ENCODE assay signal across 8 cellular contexts in genomic region chr17:28901866-28902818, GRCh38. TPM values are rescaled to one million over a fixed set of nuclear protein-coding genes. Genes with fewer than 3 reads are reported as not detected.
DNase-seq lines count a peak whose midpoint lies in the region; ATAC-seq and TF ChIP-seq lines count a peak whose summit lies in the region.

No MANE protein-coding gene starts in this region.

- peak; percentile 90 for DNase-seq in D341Med (ENCODE audit: low spot score)
- DNase-seq in Karpas-422 = peak; percentile 86
- DNase-seq in SK-N-SH = peak; percentile 83
- DNase-seq in ascending aorta (ENCODE audit: low spot score in 2 of 2) = peak in 1 of 2 donors; percentile 67
- DNase-seq in smooth muscle cell (lab: John Stamatoyannopoulos, UW; ENCODE audit: unreplicated experiment) = no peak
- DNase-seq in H4 (ENCODE audit: low spot score) = no peak

- peaks cover 40% of the 10 kb centered on the region for H3F3A ChIP-seq in SK-N-SH (replicated peaks; ENCODE audit: insufficient read depth)
- H3F3A ChIP-seq in smooth muscle cell (ENCODE audit: low read depth) = peaks cover 20% of the 10 kb centered on the region

- H3K9me2 ChIP-seq in Karpas-422 (replicated peaks; ENCODE audit: insufficient read depth, low read length) = no peaks in the 10 kb centered on the region
- H3K9me2 ChIP-seq in SK-N-SH = no peaks in the 10 kb centered on the region

- no peak for TF ChIP-seq EP300 in SK-N-SH (IDR thresholded peaks at IDR 0.05; ENCODE audit: borderline replicate concordance in 1 of 2, low read depth in 1 of 2, low read length in 1 of 2)

- no peak for TF ChIP-seq CTCF in SK-N-SH (IDR thresholded peaks at IDR 0.05)
- TF ChIP-seq CTCF in ascending aorta (IDR thresholded peaks at IDR 0.05) = no peak
- TF ChIP-seq CTCF in smooth muscle cell (IDR thresholded peaks at IDR 0.05; ENCODE audit: borderline replicate concordance, insufficient read depth, poor library complexity, severe bottlenecking) = no peak

- H3K79me2 ChIP-seq in Karpas-422 (ENCODE audit: low read length) = peaks cover 26% of the 10 kb centered on the region
- H3K79me2 ChIP-seq in SK-N-SH (ENCODE audit: insufficient read depth) = peaks cover 24% of the 10 kb centered on the region
- no peaks in the 10 kb centered on the region for H3K79me2 ChIP-seq in smooth muscle cell (ENCODE audit: low read depth)

- CTCF ChIA-PET in SK-N-SH (lab: Yijun Ruan, JAX) = interaction anchor here (0.6 to 9.0 kb wide), 33 partner anchors 10 to 485 kb away, joined by 3 to 95 read pairs (median 4); partner anchors contain the start of genes ERAL1, NEK8, PROCA1 and RPL23A

- H3K9ac ChIP-seq in Karpas-422 (ENCODE audit: low read length) (peak overlapping the region; percentile 93), SK-N-SH (peak overlapping the region; percentile 73), smooth muscle cell (ENCODE audit: low read depth) (peak overlapping the region; percentile 48)

- H3K27ac ChIP-seq in Karpas-422 (ENCODE audit: low read length) (peak overlapping the region; percentile 49), SK-N-SH (ENCODE audit: low read depth in 2 of 2, low read length in 1 of 2) (peak overlapping the region; percentile 53 to 79), ascending aorta (peak overlapping the region; percentile 76 to 83), smooth muscle cell (ENCODE audit: low read depth) (no peak overlapping the region)

- intact Hi-C loops in ascending aorta (cut with DNase I) = loop anchor here (2.0 kb wide), 1 partner anchor 47 kb away; no protein-coding TSS in a partner anchor

- H3K27me3 ChIP-seq in Karpas-422 (ENCODE audit: low read length) = no peaks in the 10 kb centered on the region
- H3K27me3 ChIP-seq in SK-N-SH (ENCODE audit: insufficient read depth) = no peaks in the 10 kb centered on the region
- no peaks in the 10 kb centered on the region for H3K27me3 ChIP-seq in ascending aorta
- H3K27me3 ChIP-seq in smooth muscle cell (ENCODE audit: low read depth) = no peaks in the 10 kb centered on the region

- peaks cover 32% of the 10 kb centered on the region for H3K4me1 ChIP-seq in Karpas-422 (ENCODE audit: low read length)
- H3K4me1 ChIP-seq in SK-N-SH (ENCODE audit: control insufficient read depth in 1 of 2, insufficient read depth in 2 of 2, low read depth in 1 of 2, low read length in 1 of 2) = peaks cover 6 to 18% of the 10 kb centered on the region in 2 experiments; a peak in 2 of 4 replicates
- H3K4me1 ChIP-seq in ascending aorta = peaks cover 0 to 17% of the 10 kb centered on the region in 2 donors
- H3K4me1 ChIP-seq in smooth muscle cell (ENCODE audit: low read depth) = peaks cover 5% of the 10 kb centered on the region

- ATAC-seq in GM21619 (IDR thresholded peaks at IDR 0.05; ENCODE audit: unreplicated experiment) = peak; percentile 26

- H3K4me3 ChIP-seq in Karpas-422 (ENCODE audit: low read length) (peak overlapping the region; percentile 79), SK-N-SH (ENCODE audit: low read depth in 2 of 2, low read length in 1 of 2) (peak overlapping the region; percentile 71 to 75), ascending aorta (peak overlapping the region; percentile 92), iPS-18c (ENCODE audit: insufficient read depth, low read depth, low read length) (peak overlapping the region; percentile 78), smooth muscle cell (peak overlapping the region; percentile 81)

- H3K36me3 ChIP-seq in Karpas-422 (ENCODE audit: insufficient read depth, low read length) = peaks cover 8% of the 10 kb centered on the region; the same call in 1 of the 2 replicates
- H3K36me3 ChIP-seq in SK-N-SH (replicated peaks in 1 of 2; ENCODE audit: control insufficient read depth in 1 of 2, insufficient read depth in 2 of 2, low read length in 1 of 2) = peaks cover 7 to 15% of the 10 kb centered on the region in 2 experiments
- peaks cover 15 to 18% of the 10 kb centered on the region in 2 donors for H3K36me3 ChIP-seq in ascending aorta
- no peaks in the 10 kb centered on the region for H3K36me3 ChIP-seq in smooth muscle cell (ENCODE audit: low read depth)

- no peak for TF ChIP-seq RAD21 in SK-N-SH (IDR thresholded peaks at IDR 0.05; ENCODE audit: low read length)

- H2AFZ ChIP-seq in Karpas-422 (ENCODE audit: low read length) (peak overlapping the region; percentile 4; the same call in 1 of the 2 replicates), SK-N-SH (ENCODE audit: low read depth) (peak overlapping the region; percentile 95), smooth muscle cell (ENCODE audit: low read depth) (peak overlapping the region; percentile 50)

- WGBS in SK-N-SH (ENCODE audit: low lambda C conversion rate) = 10% methylated on average over 31 of the region's 62 CpGs
- 4% methylated on average over 58 of the region's 62 CpGs for WGBS in smooth muscle cell (ENCODE audit: low lambda C conversion rate)

- POLR2A ChIA-PET in SK-N-SH (lab: Yijun Ruan, JAX) = interaction anchor here (0.9 to 1.0 kb wide), 2 partner anchors 138 to 174 kb away, joined by 3 read pairs; no protein-coding TSS in a partner anchor

- H3K4me2 ChIP-seq in Karpas-422 (ENCODE audit: low read depth, low read length, poor library complexity, severe bottlenecking) (peak overlapping the region; percentile 73), SK-N-SH (peak overlapping the region; percentile 98), smooth muscle cell (peak overlapping the region; percentile 97)

- H3K9me3 ChIP-seq in Karpas-422 (ENCODE audit: low read length) = no peaks in the 10 kb centered on the region
- no peaks in the 10 kb centered on the region for H3K9me3 ChIP-seq in SK-N-SH
- H3K9me3 ChIP-seq in ascending aorta = no peaks in the 10 kb centered on the region
- no peaks in the 10 kb centered on the region for H3K9me3 ChIP-seq in iPS-18c (ENCODE audit: control insufficient read depth, insufficient read depth, low read length)
- no peaks in the 10 kb centered on the region for H3K9me3 ChIP-seq in smooth muscle cell (replicated peaks; ENCODE audit: low read depth)

- H4K20me1 ChIP-seq in Karpas-422 (ENCODE audit: insufficient read depth, low read depth, low read length) (no peaks in the 10 kb centered on the region), SK-N-SH (ENCODE audit: insufficient read depth) (no peaks in the 10 kb centered on the region), smooth muscle cell (ENCODE audit: low read depth) (peaks cover 6% of the 10 kb centered on the region)

TF ChIP-seq in SK-N-SH, 30 proteins besides CTCF, POLR2A, EP300 and RAD21 (continues in another document):
- TF ChIP-seq IRF3 (IDR thresholded peaks at IDR 0.05; ENCODE audit: low read depth, low read length) = no peak
- TF ChIP-seq MAX (IDR thresholded peaks at IDR 0.05; ENCODE audit: low read depth) = peak; percentile 16; the same call in 1 of the 2 replicates

RNA-seq across cellular contexts. Expression of gene DHRS13, which starts 0.7 kb away (rescaled TPM):
- total RNA-seq in Karpas-422 (2014; rRNA removed; shearing (Covaris generic); ENCODE audit: low replicate concordance) = 12.9 and 26.5 TPM in 2 replicates
- polyA plus RNA-seq in SK-N-SH (2012; rRNA removed) (7.4 and 7.6 TPM in 2 replicates), smooth muscle cell (10.1 and 10.5 TPM in 2 replicates)
- polyA plus RNA-seq in SK-N-SH (2012; cell fraction: cytosol; rRNA removed) = 6.3 and 7.5 TPM in 2 replicates
- 5.2 and 7.9 TPM in 2 replicates for polyA plus RNA-seq in SK-N-SH (2012; cell fraction: nucleus; rRNA removed)
- total RNA-seq in ascending aorta (16.5 TPM), smooth muscle cell (6.0 and 8.2 TPM in 2 replicates)
- total RNA-seq in H4 (2014; rRNA removed; shearing (Covaris generic)) = 12.3 and 16.1 TPM in 2 replicates

RNA-seq across cellular contexts. Expression of gene FLOT2, which starts 4.6 kb away (rescaled TPM):
- 35.8 and 57.8 TPM in 2 replicates for total RNA-seq in Karpas-422 (2014; rRNA removed; shearing (Covaris generic); ENCODE audit: low replicate concordance)
- polyA plus RNA-seq in SK-N-SH (2012; rRNA removed) (89.8 and 105 TPM in 2 replicates), smooth muscle cell (40.1 and 58.3 TPM in 2 replicates)
- 71.5 and 96.6 TPM in 2 replicates for polyA plus RNA-seq in SK-N-SH (2012; cell fraction: cytosol; rRNA removed)
- 73.5 and 91.2 TPM in 2 replicates for polyA plus RNA-seq in SK-N-SH (2012; cell fraction: nucleus; rRNA removed)
- total RNA-seq in ascending aorta (72.4 TPM), smooth muscle cell (18.1 and 20.1 TPM in 2 replicates)
- 15.5 and 21.3 TPM in 2 replicates for total RNA-seq in H4 (2014; rRNA removed; shearing (Covaris generic))

RNA-seq across cellular contexts. Expression of gene ERAL1, which starts 47.3 kb away (rescaled TPM):
- 19.5 and 46.2 TPM in 2 replicates for total RNA-seq in Karpas-422 (2014; rRNA removed; shearing (Covaris generic); ENCODE audit: low replicate concordance)
- polyA plus RNA-seq in SK-N-SH (2012; rRNA removed) (57.3 and 66.1 TPM in 2 replicates), smooth muscle cell (58.9 and 59.3 TPM in 2 replicates)
- polyA plus RNA-seq in SK-N-SH (2012; cell fraction: cytosol; rRNA removed) = 36.8 and 46.7 TPM in 2 replicates
- 86.2 and 87.2 TPM in 2 replicates for polyA plus RNA-seq in SK-N-SH (2012; cell fraction: nucleus; rRNA removed)
- total RNA-seq in ascending aorta (5.7 TPM), smooth muscle cell (30.0 and 37.6 TPM in 2 replicates)
- total RNA-seq in H4 (2014; rRNA removed; shearing (Covaris generic)) = 23.4 and 37.5 TPM in 2 replicates

RNA-seq across cellular contexts. Expression of gene PHF12, which starts 49.2 kb away (rescaled TPM):
- 38.3 and 44.6 TPM in 2 replicates for total RNA-seq in Karpas-422 (2014; rRNA removed; shearing (Covaris generic); ENCODE audit: low replicate concordance)
- 17.8 and 24.0 TPM in 2 replicates for polyA plus RNA-seq in SK-N-SH (2012; rRNA removed)
- 12.2 and 17.3 TPM in 2 replicates for polyA plus RNA-seq in SK-N-SH (2012; cell fraction: cytosol; rRNA removed)
- polyA plus RNA-seq in SK-N-SH (2012; cell fraction: nucleus; rRNA removed) = 53.0 and 68.5 TPM in 2 replicates
- total RNA-seq in ascending aorta = 35.0 TPM
- total RNA-seq in smooth muscle cell = 17.8 and 18.9 TPM in 2 replicates
- polyA plus RNA-seq in smooth muscle cell = 12.2 and 14.0 TPM in 2 replicates
- total RNA-seq in H4 (2014; rRNA removed; shearing (Covaris generic)) = 11.3 and 20.3 TPM in 2 replicates

RNA-seq across cellular contexts. Expression of gene FAM222B, which starts 59.6 kb away (rescaled TPM):
- total RNA-seq in Karpas-422 (2014; rRNA removed; shearing (Covaris generic); ENCODE audit: low replicate concordance) = 8.0 and 9.6 TPM in 2 replicates
- polyA plus RNA-seq in SK-N-SH (2012; rRNA removed) (5.8 and 9.0 TPM in 2 replicates), smooth muscle cell (28.0 and 35.9 TPM in 2 replicates)
- 6.1 and 8.9 TPM in 2 replicates for polyA plus RNA-seq in SK-N-SH (2012; cell fraction: cytosol; rRNA removed)
- 13.8 and 16.5 TPM in 2 replicates for polyA plus RNA-seq in SK-N-SH (2012; cell fraction: nucleus; rRNA removed)
- total RNA-seq in ascending aorta (30.7 TPM), smooth muscle cell (10.6 and 20.5 TPM in 2 replicates)
- total RNA-seq in H4 (2014; rRNA removed; shearing (Covaris generic)) = 3.6 and 4.1 TPM in 2 replicates

Comparison
In these comparisons a context has a peak if more than half of its experiments do, and no peak if none do; other contexts are left out.
1. DNase-seq: peak in D341Med (single experiment), Karpas-422 (single experiment) and SK-N-SH (single experiment); none in smooth muscle cell (single experiment) and H4 (single experiment).
2. H2AFZ ChIP-seq: peak in every context shown above with its lines; median percentile 95 in SK-N-SH; 50 in smooth muscle cell; 4 in Karpas-422.
3. Peak in every context shown above with its lines, with median percentiles within 50 percentile points of each other: H3K4me2 ChIP-seq, H3K4me3 ChIP-seq and H3K9ac ChIP-seq.